Comparison of ENCODE assay signal across 5 cellular contexts in genomic region chr22:38523479-38523878, GRCh38. TPM values are rescaled to one million over a fixed set of nuclear protein-coding genes. Genes with fewer than 3 reads are reported as not detected.
"Had no signal": no experiment of that assay in that cellular context is flagged by ENCODE, and none has a peak within 500 bp of the region (broad histone marks: within the 10 kb centered on the region; RNA-seq: fewer than 3 reads in every experiment).

No MANE protein-coding gene starts in this region.

- H3K4me3 ChIP-seq: K562 had no signal

- DNase-seq: IMR-90, KBM-7, KG1 had no signal

RNA-seq across cellular contexts. Expression of gene DMC1, which starts 46.5 kb away (rescaled TPM):
- total RNA-seq: HT-29 had no signal
